14 cellular contexts compared by ENCODE assay signal in genomic region chr1:239884776-239885175, GRCh38.
"Had no signal": no experiment of that assay in that cellular context is flagged by ENCODE, and none has a peak within 500 bp of the region (broad histone marks: within the 10 kb centered on the region; RNA-seq: fewer than 3 reads in every experiment).

No MANE protein-coding gene starts in this region.

- H3K27ac ChIP-seq: breast epithelium, esophagus squamous epithelium, gastrocnemius medialis, heart right ventricle, left ventricle myocardium inferior had no signal

- H3K4me3 ChIP-seq: breast epithelium, esophagus squamous epithelium, gastrocnemius medialis, heart right ventricle, left ventricle myocardium inferior had no signal

- H3K27me3 ChIP-seq: breast epithelium, esophagus squamous epithelium, gastrocnemius medialis, heart right ventricle had no signal

- H3K36me3 ChIP-seq: breast epithelium, esophagus squamous epithelium, gastrocnemius medialis, heart right ventricle, left ventricle myocardium inferior had no signal

- ATAC-seq: activated CD4-positive, CD25-positive, alpha-beta regulatory T cell treated with anti-CD3 and anti-CD28 coated beads, Interleukin-2, amount 50 U/mL, for 24 hours; activated CD8-positive, alpha-beta memory T cell treated with anti-CD3 and anti-CD28 coated beads, Interleukin-2, amount 10 ng/mL, durations not matched to agents 7 days and 5 days; activated naive CD4-positive, alpha-beta T cell treated with anti-CD3 and anti-CD28 coated beads, Interleukin-2, amount 50 U/mL, for 72 hours; gastrocnemius medialis had no signal

- DNase-seq: activated CD8-positive, alpha-beta memory T cell treated with anti-CD3 and anti-CD28 coated beads, Interleukin-2, amount 10 ng/mL, durations not matched to agents 7 days and 5 days; activated effector memory CD4-positive, alpha-beta T cell treated with Interleukin-2 at 50 U/mL for 16 hours; activated T-cell treated with anti-CD3 and anti-CD28 coated beads, Interleukin-2, amount 50 U/mL, for 24 hours; esophagus squamous epithelium; gastrocnemius medialis; heart right ventricle; islet precursor cell; left ventricle myocardium inferior; mesendoderm; nephron progenitor cell; stimulated activated CD4-positive, alpha-beta T cell treated with anti-CD3 and anti-CD28 coated beads, Interleukin-4, amount 100 ng/mL, for 1 hour had no signal

- H3K4me1 ChIP-seq: breast epithelium, gastrocnemius medialis, heart right ventricle, left ventricle myocardium inferior had no signal

- H3K9me3 ChIP-seq: breast epithelium, esophagus squamous epithelium, gastrocnemius medialis, heart right ventricle, left ventricle myocardium inferior had no signal
